9 cellular contexts compared by ENCODE assay signal in genomic region chr14:64878775-64879634, GRCh38. TPM values are rescaled to one million over a fixed set of nuclear protein-coding genes. Genes with fewer than 3 reads are reported as not detected.
DNase-seq lines count a peak whose midpoint lies in the region; ATAC-seq and TF ChIP-seq lines count a peak whose summit lies in the region.
"Had no signal": no experiment of that assay in that cellular context is flagged by ENCODE, and none has a peak within 500 bp of the region (broad histone marks: within the 10 kb centered on the region; RNA-seq: fewer than 3 reads in every experiment).

No MANE protein-coding gene starts in this region.

- H3K4me1 ChIP-seq in MM.1S (ENCODE audit: low read length), result peaks cover 6% of the 10 kb centered on the region; the same call in 1 of the 2 replicates
- H3K4me1 ChIP-seq in right lobe of liver, result peaks cover 0 to 13% (median 0%) of the 10 kb centered on the region in 4 donors
- peaks cover 17 to 24% (median 22%) of the 10 kb centered on the region in 4 donors for H3K4me1 ChIP-seq in upper lobe of left lung

- peak overlapping the region; percentile 10; the same call in 1 of the 2 replicates for H3K9ac ChIP-seq in MM.1S (ENCODE audit: low read length)

- no peaks in the 10 kb centered on the region for H3K36me3 Mint-ChIP-seq in activated naive CD8-positive, alpha-beta T cell treated with anti-CD3 and anti-CD28 coated beads, Interleukin-2, amount 50 U/mL, for 24 hours (ENCODE audit: low read depth)

- H3K27ac Mint-ChIP-seq in activated naive CD8-positive, alpha-beta T cell treated with anti-CD3 and anti-CD28 coated beads, Interleukin-2, amount 50 U/mL, for 24 hours, result no peak overlapping the region

- peak overlapping the region; percentile 58 for H3K4me3 Mint-ChIP-seq in activated naive CD8-positive, alpha-beta T cell treated with anti-CD3 and anti-CD28 coated beads, Interleukin-2, amount 50 U/mL, for 24 hours

- H3K36me3 ChIP-seq in MM.1S (replicated peaks; ENCODE audit: insufficient read depth, low read length), result no peaks in the 10 kb centered on the region
- no peaks in the 10 kb centered on the region for H3K36me3 ChIP-seq in right lobe of liver
- H3K36me3 ChIP-seq in upper lobe of left lung, result no peaks in the 10 kb centered on the region

- no peak for TF ChIP-seq EP300 in upper lobe of left lung (IDR thresholded peaks at IDR 0.05)

- intact Hi-C loops in right lobe of liver (cut with DNase I), result loop anchor here in 1 of 2 donors (10.0 kb wide), 2 partner anchors 54 to 104 kb away; no protein-coding TSS in a partner anchor

- ATAC-seq in activated naive CD8-positive, alpha-beta T cell treated with anti-CD3 and anti-CD28 coated beads, Interleukin-2, amount 50 U/mL, for 24 hours, result no peak
- ATAC-seq in right lobe of liver, result peak; percentile 4 to 28 (median 6)
- ATAC-seq in upper lobe of left lung (ENCODE audit: low FRiP score in 2 of 2), result peak; percentile 7 to 51

- H3K4me3 ChIP-seq in MM.1S (ENCODE audit: low read length) (peak overlapping the region; percentile 74), right lobe of liver (peak overlapping the region; percentile 50 to 56 (median 53)), upper lobe of left lung (peak overlapping the region in 3 of 4 donors; percentile 54 to 74 (median 63))

- H3K27me3 Mint-ChIP-seq in activated naive CD8-positive, alpha-beta T cell treated with anti-CD3 and anti-CD28 coated beads, Interleukin-2, amount 50 U/mL, for 24 hours, result peaks cover 46% of the 10 kb centered on the region

- peak; percentile 6 for DNase-seq in EL
- DNase-seq in MM.1S, result peak; percentile 6
- peak; percentile 2 for DNase-seq in activated naive CD8-positive, alpha-beta T cell treated with anti-CD3 and anti-CD28 coated beads, Interleukin-2, amount 50 U/mL, for 24 hours
- no peak for DNase-seq in right lobe of liver
- peak in 1 of 2 donors; percentile 84 for DNase-seq in upper lobe of left lung
- DNase-seq in SKM-1 (lab: John Stamatoyannopoulos, UW; ENCODE audit: unreplicated experiment), result no peak
- no peak for DNase-seq in CD1c-positive myeloid dendritic cell (ENCODE audit: extremely low spot score)
- DNase-seq in NCI-H82 (lab: John Stamatoyannopoulos, UW), result no peak

- H3K79me2 ChIP-seq in MM.1S (ENCODE audit: low read length), result no peaks in the 10 kb centered on the region

- H3F3A ChIP-seq in MM.1S (ENCODE audit: insufficient read depth, low read length), result peaks cover 10% of the 10 kb centered on the region

- H3K27me3 ChIP-seq in MM.1S (replicated peaks; ENCODE audit: insufficient read depth, low read length) (no peaks in the 10 kb centered on the region), right lobe of liver (no peaks in the 10 kb centered on the region), upper lobe of left lung (peaks cover 0 to 24% (median 14%) of the 10 kb centered on the region in 4 donors)

- H3K4me2 ChIP-seq in MM.1S (ENCODE audit: low read depth, low read length), result peak overlapping the region; percentile 49

- no peak for TF ChIP-seq POLR2A in right lobe of liver (IDR thresholded peaks at IDR 0.05)
- TF ChIP-seq POLR2A in upper lobe of left lung (IDR thresholded peaks at IDR 0.05), result no peak

- H3K9me3 ChIP-seq in MM.1S (replicated peaks; ENCODE audit: insufficient read depth, low read length) (no peaks in the 10 kb centered on the region), right lobe of liver (no peaks in the 10 kb centered on the region), upper lobe of left lung (no peaks in the 10 kb centered on the region)

- H3K27ac ChIP-seq in MM.1S (ENCODE audit: low read length), result no peak overlapping the region
- H3K27ac ChIP-seq in right lobe of liver, result no peak overlapping the region
- peak overlapping the region in 1 of 4 donors; percentile 33 for H3K27ac ChIP-seq in upper lobe of left lung

- TF ChIP-seq CTCF in MM.1S (IDR thresholded peaks at IDR 0.05; ENCODE audit: low read length) (no peak), right lobe of liver (IDR thresholded peaks at IDR 0.05) (no peak), upper lobe of left lung (IDR thresholded peaks at IDR 0.05) (no peak)

- no peaks in the 10 kb centered on the region for H4K20me1 ChIP-seq in MM.1S (ENCODE audit: insufficient read depth, low read length)

- H3K4me1 Mint-ChIP-seq in activated naive CD8-positive, alpha-beta T cell treated with anti-CD3 and anti-CD28 coated beads, Interleukin-2, amount 50 U/mL, for 24 hours, result peaks cover 4% of the 10 kb centered on the region

- 0 out of 2 replicates have a peak overlapping the region, but pooled peaks have one; percentile 31 for H2AFZ ChIP-seq in MM.1S (ENCODE audit: low read length)

- no peaks in the 10 kb centered on the region for H3K9me3 Mint-ChIP-seq in activated naive CD8-positive, alpha-beta T cell treated with anti-CD3 and anti-CD28 coated beads, Interleukin-2, amount 50 U/mL, for 24 hours

- 34% methylated on average over 9 of the region's 43 CpGs for WGBS in right lobe of liver (ENCODE audit: insufficient coverage, low coverage, low lambda C conversion rate, missing lambda C conversion rate)
- WGBS in upper lobe of left lung, 2 donors, result 10% methylated on average over 27 to 30 of the region's 43 CpGs

- H3K9me2 ChIP-seq in MM.1S (replicated peaks; ENCODE audit: insufficient read depth, low read length), result no peaks in the 10 kb centered on the region

RNA-seq across cellular contexts. Expression of gene SPTB, which starts 0.7 kb away (rescaled TPM):
- total RNA-seq in right lobe of liver, result 1 to 10 TPM in 1 of 6 experiments, under 1 TPM in 5; 0.12 to 2.4 (median 0.72) TPM
- total RNA-seq in upper lobe of left lung, result 1 to 10 TPM; 2.1 to 3.3 (median 2.7) TPM
- total RNA-seq: fibroblast of lung had no signal

RNA-seq across cellular contexts. Expression of gene CHURC1, which starts 35.2 kb away (rescaled TPM):
- 10 to 100 TPM; 28.2 to 55.2 (median 37.1) TPM for total RNA-seq in right lobe of liver
- 10 to 100 TPM; 18.3 to 99.6 (median 49.2) TPM for total RNA-seq in upper lobe of left lung

Comparison
In these comparisons a context has a peak if more than half of its experiments do, and no peak if none do; other contexts are left out.
1. DNase-seq: peak in EL (single experiment), MM.1S (single experiment) and activated naive CD8-positive, alpha-beta T cell treated with anti-CD3 and anti-CD28 coated beads, Interleukin-2, amount 50 U/mL, for 24 hours (single experiment); none in right lobe of liver (0 of 3), SKM-1 (single experiment), CD1c-positive myeloid dendritic cell (single experiment) and NCI-H82 (single experiment).
2. Peak in every context shown above with its lines, with median percentiles within 50 percentile points of each other: H3K4me3 ChIP-seq.